8 cellular contexts compared by ENCODE assay signal in the genomic region with DNA sequence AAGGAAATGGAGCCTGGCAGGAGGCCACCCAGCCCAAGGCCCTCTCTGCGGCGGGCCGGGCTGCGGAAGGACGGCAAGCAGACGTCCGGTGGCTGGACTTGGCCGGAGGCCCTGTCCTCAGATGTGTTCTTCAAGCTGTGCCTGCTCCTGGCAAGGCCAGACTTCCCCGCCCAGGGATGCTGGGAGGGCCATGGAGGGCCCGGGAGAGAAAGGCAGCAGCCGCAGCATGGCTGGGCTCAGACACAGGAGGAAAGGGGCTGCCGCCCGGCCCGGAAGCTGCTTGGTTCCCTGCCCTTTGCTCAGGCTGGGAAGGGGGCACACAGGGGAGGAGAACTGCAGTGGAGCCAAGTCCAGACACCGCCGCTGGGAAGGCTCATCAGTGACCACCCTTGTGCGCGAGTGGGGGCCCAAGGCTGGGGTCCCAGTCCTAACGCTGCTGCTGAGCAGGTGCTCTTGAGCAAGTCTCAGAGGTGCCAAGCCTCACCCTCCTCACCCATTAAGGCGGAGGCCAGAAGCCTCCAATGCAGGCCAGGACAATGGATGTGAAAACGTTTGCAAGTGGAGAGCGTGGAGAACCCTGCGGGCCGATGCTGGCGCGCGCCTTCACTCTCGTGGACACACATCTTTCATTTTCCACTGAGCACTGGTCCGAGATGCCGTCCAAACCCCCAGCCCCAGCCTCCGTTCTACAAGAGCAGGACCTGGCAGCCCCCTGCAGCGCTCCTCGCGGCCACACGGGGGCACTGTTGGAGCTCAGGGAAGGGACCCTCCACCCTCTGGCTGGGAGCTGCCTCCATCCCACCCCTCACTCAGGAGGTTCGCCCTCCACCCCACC. TPM values are rescaled to one million over a fixed set of nuclear protein-coding genes. Genes with fewer than 3 reads are reported as not detected.
DNase-seq lines count a peak whose midpoint lies in the region; ATAC-seq, FAIRE-seq and TF ChIP-seq lines count a peak whose summit lies in the region.

No MANE protein-coding gene starts in this region.

- no peaks in the 10 kb centered on the region for H3K27me3 ChIP-seq in endothelial cell of umbilical vein (ENCODE audit: control insufficient read depth in 2 of 2, insufficient read depth in 2 of 2, low read length in 2 of 2)
- peaks cover 3 to 4% of the 10 kb centered on the region in 2 donors for H3K27me3 ChIP-seq in naive thymus-derived CD4-positive, alpha-beta T cell (ENCODE audit: control insufficient read depth in 2 of 2, insufficient read depth in 2 of 2, low read length in 2 of 2)

- H3K36me3 Mint-ChIP-seq in naive thymus-derived CD4-positive, alpha-beta T cell, result no peaks in the 10 kb centered on the region
- H3K36me3 Mint-ChIP-seq in stimulated activated memory B cell treated with anti-CD40 and anti-IgM and Interleukin-4, amounts not matched to agents 10 μg/mL and 1 μg/mL and 100 μg/mL, for 72 hours, result no peaks in the 10 kb centered on the region

- intact Hi-C loops in endothelial cell of umbilical vein (cut with micrococcal nuclease), result loop anchor here (1.0 to 10.0 kb wide), 9 partner anchors 16 to 312 kb away; partner anchors contain the start of gene PPP1R7
- intact Hi-C loops in naive thymus-derived CD4-positive, alpha-beta T cell (cut with micrococcal nuclease), result loop anchor here (10.0 kb wide), 2 partner anchors 241 to 381 kb away; partner anchors contain the start of gene PPP1R7 (in 1 of the 2)

- peak; percentile 95 to 96 for TF ChIP-seq CTCF in endothelial cell of umbilical vein (IDR thresholded peaks at IDR 0.05; ENCODE audit: extremely low read depth in 1 of 2, insufficient read depth in 1 of 2, low read depth in 1 of 2, low read length in 2 of 2)

- BruUV-seq in endothelial cell of umbilical vein (replicated peaks; lab: Mats Ljungman, UMichigan), result no TSS peak

- DNase-seq in DMS53 (lab: John Stamatoyannopoulos, UW) (peak; percentile 58), DMS53 treated with DMSO at 0.1 percent for 48 hours (lab: John Stamatoyannopoulos, UW; ENCODE audit: unreplicated experiment) (no peak), NCI-H1694 (lab: John Stamatoyannopoulos, UW) (peak; percentile 42), endothelial cell of umbilical vein (ENCODE audit: low read depth, low spot score) (peak; percentile 78)
- DNase-seq in activated CD8-positive, alpha-beta memory T cell treated with anti-CD3 and anti-CD28 coated beads for 1 hour (ENCODE audit: extremely low read depth in 1 of 2, low read depth in 1 of 2), result peak; percentile 29 to 59
- peak; percentile 29 to 72 (median 56) for DNase-seq in naive thymus-derived CD4-positive, alpha-beta T cell

- no peaks in the 10 kb centered on the region for H4K20me1 ChIP-seq in endothelial cell of umbilical vein (replicated peaks; ENCODE audit: control insufficient read depth, extremely low read depth, insufficient read depth, low read length)

- peak overlapping the region; percentile 24 for H3K27ac ChIP-seq in endothelial cell of umbilical vein (ENCODE audit: insufficient read depth, low read depth, low read length)
- H3K27ac ChIP-seq in naive thymus-derived CD4-positive, alpha-beta T cell (ENCODE audit: low read depth, low read length), result no peak overlapping the region

- peak overlapping the region; percentile 9 for H3K4me2 ChIP-seq in endothelial cell of umbilical vein (ENCODE audit: insufficient read depth, low read length)

- no peak overlapping the region for H3K9ac ChIP-seq in endothelial cell of umbilical vein (replicated peaks; ENCODE audit: extremely low read depth, insufficient read depth, low read length)

- H3K9me1 ChIP-seq in endothelial cell of umbilical vein (replicated peaks; ENCODE audit: control insufficient read depth, extremely low read depth, insufficient read depth, low read length), result no peaks in the 10 kb centered on the region

- no peaks in the 10 kb centered on the region for H3K36me3 ChIP-seq in endothelial cell of umbilical vein (ENCODE audit: control insufficient read depth in 2 of 2, extremely low read depth in 1 of 2, insufficient read depth in 2 of 2, low read length in 2 of 2)
- no peaks in the 10 kb centered on the region for H3K36me3 ChIP-seq in naive thymus-derived CD4-positive, alpha-beta T cell (ENCODE audit: control insufficient read depth in 2 of 3, insufficient read depth in 3 of 3, low read length in 3 of 3)

- H3K4me3 Mint-ChIP-seq in naive thymus-derived CD4-positive, alpha-beta T cell, result no peak overlapping the region
- H3K4me3 Mint-ChIP-seq in stimulated activated memory B cell treated with anti-CD40 and anti-IgM and Interleukin-4, amounts not matched to agents 10 μg/mL and 1 μg/mL and 100 μg/mL, for 72 hours, result no peak overlapping the region

- peaks cover 15% of the 10 kb centered on the region for H3K4me1 ChIP-seq in endothelial cell of umbilical vein (ENCODE audit: control insufficient read depth, extremely low read depth, insufficient read depth, low read length)
- H3K4me1 ChIP-seq in naive thymus-derived CD4-positive, alpha-beta T cell (ENCODE audit: control insufficient read depth in 2 of 2, insufficient read depth in 2 of 2, low read length in 2 of 2), result no peaks in the 10 kb centered on the region

- peak; percentile 98 for FAIRE-seq in endothelial cell of umbilical vein (lab: Jason Lieb, UNC)

- TF ChIP-seq POLR2A in endothelial cell of umbilical vein (IDR thresholded peaks at IDR 0.05; ENCODE audit: low read depth, low read length), result no peak

- CTCF ChIA-PET in endothelial cell of umbilical vein (lab: Charles Lee), result interaction anchor here (0.6 to 3.8 kb wide), 42 partner anchors 9 to 400 kb away, joined by 3 to 40 read pairs (median 4); partner anchors contain the start of genes CROCC2 and MAB21L4
- CTCF ChIA-PET in naive thymus-derived CD4-positive, alpha-beta T cell (lab: Charles Lee), result interaction anchor here (0.6 to 2.3 kb wide), 7 partner anchors 19 to 400 kb away, joined by 3 to 10 read pairs (median 4); partner anchors contain the start of genes PASK and PPP1R7

- H3K27me3 Mint-ChIP-seq in naive thymus-derived CD4-positive, alpha-beta T cell, result peaks cover 11 to 26% (median 15%) of the 10 kb centered on the region in 5 donors
- H3K27me3 Mint-ChIP-seq in stimulated activated memory B cell treated with anti-CD40 and anti-IgM and Interleukin-4, amounts not matched to agents 10 μg/mL and 1 μg/mL and 100 μg/mL, for 72 hours, result peaks cover 100% of the 10 kb centered on the region

- H3K4me3 ChIP-seq in endothelial cell of umbilical vein (replicated peaks in 1 of 3; ENCODE audit: insufficient read depth in 1 of 3, low read depth in 1 of 3, low read length in 3 of 3), result no peak overlapping the region
- H3K4me3 ChIP-seq in naive thymus-derived CD4-positive, alpha-beta T cell (ENCODE audit: low read length), result no peak overlapping the region

- no peaks in the 10 kb centered on the region for H3K9me3 Mint-ChIP-seq in naive thymus-derived CD4-positive, alpha-beta T cell
- no peaks in the 10 kb centered on the region for H3K9me3 Mint-ChIP-seq in stimulated activated memory B cell treated with anti-CD40 and anti-IgM and Interleukin-4, amounts not matched to agents 10 μg/mL and 1 μg/mL and 100 μg/mL, for 72 hours

- H3K9me3 ChIP-seq in endothelial cell of umbilical vein (replicated peaks; ENCODE audit: control insufficient read depth, insufficient read depth, low read length), result no peaks in the 10 kb centered on the region
- H3K9me3 ChIP-seq in naive thymus-derived CD4-positive, alpha-beta T cell (ENCODE audit: control insufficient read depth in 2 of 3, low read length in 3 of 3), result no peaks in the 10 kb centered on the region

- dilution Hi-C loops in endothelial cell of umbilical vein (cut with MboI; ENCODE audit: extremely low pct_ligation_motif_present, low sequenced_read_pairs), result no loop called here

- H3K4me1 Mint-ChIP-seq in naive thymus-derived CD4-positive, alpha-beta T cell, result peaks cover 0 to 2% (median 0%) of the 10 kb centered on the region in 7 donors
- H3K4me1 Mint-ChIP-seq in stimulated activated memory B cell treated with anti-CD40 and anti-IgM and Interleukin-4, amounts not matched to agents 10 μg/mL and 1 μg/mL and 100 μg/mL, for 72 hours, result peaks cover 27% of the 10 kb centered on the region

- peak; percentile 63 for ATAC-seq in naive thymus-derived CD4-positive, alpha-beta T cell
- peak; percentile 40 for ATAC-seq in stimulated activated memory B cell treated with anti-CD40 and anti-IgM and Interleukin-4, amounts not matched to agents 10 μg/mL and 1 μg/mL and 100 μg/mL, for 72 hours
- no peak for ATAC-seq in HG03135 (IDR thresholded peaks at IDR 0.05; ENCODE audit: unreplicated experiment)

- POLR2A ChIA-PET in endothelial cell of umbilical vein (lab: Charles Lee), result interaction anchor here (1.5 kb wide), 1 partner anchor 16 kb away, joined by 8 read pairs; no protein-coding TSS in a partner anchor
- POLR2A ChIA-PET in naive thymus-derived CD4-positive, alpha-beta T cell (lab: Charles Lee), result no interaction called here

- H3K27ac Mint-ChIP-seq in naive thymus-derived CD4-positive, alpha-beta T cell, result no peak overlapping the region
- H3K27ac Mint-ChIP-seq in stimulated activated memory B cell treated with anti-CD40 and anti-IgM and Interleukin-4, amounts not matched to agents 10 μg/mL and 1 μg/mL and 100 μg/mL, for 72 hours, result no peak overlapping the region

- H3K79me2 ChIP-seq in endothelial cell of umbilical vein (ENCODE audit: control insufficient read depth, insufficient read depth, low read length), result no peaks in the 10 kb centered on the region

- peak overlapping the region; percentile 50 for H2AFZ ChIP-seq in endothelial cell of umbilical vein (ENCODE audit: low read depth, low read length)

RNA-seq across cellular contexts. Expression of gene CROCC2, which starts 7.9 kb away (rescaled TPM):
- total RNA-seq in endothelial cell of umbilical vein, result not detected in 2 replicates
- not detected in 2 replicates for polyA plus RNA-seq in endothelial cell of umbilical vein
- not detected in 2 replicates for polyA plus RNA-seq in endothelial cell of umbilical vein (2011; cell fraction: cytosol; rRNA removed)
- polyA plus RNA-seq in endothelial cell of umbilical vein (2011; cell fraction: nucleus; rRNA removed), result not detected in 2 replicates
- not detected in 2 replicates for polyA plus RNA-seq in endothelial cell of umbilical vein (2012)
- not detected in 2 replicates for polyA minus RNA-seq in endothelial cell of umbilical vein
- polyA minus RNA-seq in endothelial cell of umbilical vein (2011; cell fraction: cytosol; rRNA and poly(A)+ RNA removed), result not detected
- not detected in 2 replicates for polyA minus RNA-seq in endothelial cell of umbilical vein (2011; cell fraction: nucleus; rRNA and poly(A)+ RNA removed)
- under 1 TPM in 1 of 5 experiments, not detected in 4; 0.22 TPM for total RNA-seq in naive thymus-derived CD4-positive, alpha-beta T cell
- not detected for polyA plus RNA-seq in naive thymus-derived CD4-positive, alpha-beta T cell

RNA-seq across cellular contexts. Expression of gene MAB21L4, which starts 18.1 kb away (rescaled TPM):
- total RNA-seq in endothelial cell of umbilical vein, result not detected in 2 replicates
- polyA plus RNA-seq in endothelial cell of umbilical vein, result not detected in 2 replicates
- not detected in 2 replicates for polyA plus RNA-seq in endothelial cell of umbilical vein (2011; cell fraction: cytosol; rRNA removed)
- polyA plus RNA-seq in endothelial cell of umbilical vein (2011; cell fraction: nucleus; rRNA removed), result not detected in 2 replicates
- polyA plus RNA-seq in endothelial cell of umbilical vein (2012), result not detected in 2 replicates
- not detected in 2 replicates for polyA minus RNA-seq in endothelial cell of umbilical vein
- polyA minus RNA-seq in endothelial cell of umbilical vein (2011; cell fraction: cytosol; rRNA and poly(A)+ RNA removed), result not detected
- polyA minus RNA-seq in endothelial cell of umbilical vein (2011; cell fraction: nucleus; rRNA and poly(A)+ RNA removed), result not detected in 2 replicates
- not detected for total RNA-seq in naive thymus-derived CD4-positive, alpha-beta T cell
- not detected for polyA plus RNA-seq in naive thymus-derived CD4-positive, alpha-beta T cell

RNA-seq across cellular contexts. Expression of gene AGXT, which starts 45.4 kb away (rescaled TPM):
- total RNA-seq in endothelial cell of umbilical vein, result not detected in 2 replicates
- not detected in 2 replicates for polyA plus RNA-seq in endothelial cell of umbilical vein
- not detected in 2 replicates for polyA plus RNA-seq in endothelial cell of umbilical vein (2011; cell fraction: cytosol; rRNA removed)
- polyA plus RNA-seq in endothelial cell of umbilical vein (2011; cell fraction: nucleus; rRNA removed), result not detected in 2 replicates
- polyA plus RNA-seq in endothelial cell of umbilical vein (2012), result not detected in 2 replicates
- polyA minus RNA-seq in endothelial cell of umbilical vein, result not detected in 2 replicates
- not detected for polyA minus RNA-seq in endothelial cell of umbilical vein (2011; cell fraction: cytosol; rRNA and poly(A)+ RNA removed)
- not detected in 2 replicates for polyA minus RNA-seq in endothelial cell of umbilical vein (2011; cell fraction: nucleus; rRNA and poly(A)+ RNA removed)
- not detected for total RNA-seq in naive thymus-derived CD4-positive, alpha-beta T cell
- not detected for polyA plus RNA-seq in naive thymus-derived CD4-positive, alpha-beta T cell
